Comparison of ENCODE assay signal across 8 cellular contexts in genomic region chr12:104603545-104603973, GRCh38.
DNase-seq lines count a peak whose midpoint lies in the region; ATAC-seq and TF ChIP-seq lines count a peak whose summit lies in the region.

No MANE protein-coding gene starts in this region.

- H3K9ac ChIP-seq in Loucy (ENCODE audit: low read depth, low read length, poor library complexity, severe bottlenecking), result peak overlapping the region; percentile 47

- no peak overlapping the region for H3K4me3 Mint-ChIP-seq in CD8-positive, alpha-beta T cell
- H3K4me3 Mint-ChIP-seq in chondrocyte (ENCODE audit: unreplicated experiment), result no peak overlapping the region

- H3K9me3 Mint-ChIP-seq in CD8-positive, alpha-beta T cell, result no peaks in the 10 kb centered on the region
- H3K9me3 Mint-ChIP-seq in chondrocyte (ENCODE audit: low read depth), result no peaks in the 10 kb centered on the region

- ATAC-seq in CD8-positive, alpha-beta T cell, result no peak
- ATAC-seq in GM21515 (IDR thresholded peaks at IDR 0.05; ENCODE audit: unreplicated experiment), result no peak

- DNase-seq in CD8-positive, alpha-beta T cell, result no peak
- DNase-seq in chondrocyte (ENCODE audit: low spot score) (no peak), cerebellar nuclear complex (lab: John Stamatoyannopoulos, UW) (no peak), NCI-H1105 (lab: John Stamatoyannopoulos, UW) (no peak), ACHN (no peak)

- no peaks in the 10 kb centered on the region for H3K9me2 ChIP-seq in Loucy (replicated peaks; ENCODE audit: low read depth, low read length)

- H3K27me3 Mint-ChIP-seq in CD8-positive, alpha-beta T cell (ENCODE audit: low read depth), result no peaks in the 10 kb centered on the region
- H3K27me3 Mint-ChIP-seq in chondrocyte (ENCODE audit: low read depth), result no peaks in the 10 kb centered on the region

- no peak overlapping the region for H3K4me3 ChIP-seq in CD8-positive, alpha-beta T cell (ENCODE audit: low read depth, low read length)
- H3K4me3 ChIP-seq in Loucy (ENCODE audit: low read length, poor library complexity, severe bottlenecking) (peak overlapping the region; percentile 36), neutrophil (ENCODE audit: low read depth in 1 of 2, low read length in 1 of 2) (no peak overlapping the region)

- peaks cover 24% of the 10 kb centered on the region for H3K36me3 Mint-ChIP-seq in CD8-positive, alpha-beta T cell
- no peaks in the 10 kb centered on the region for H3K36me3 Mint-ChIP-seq in chondrocyte (ENCODE audit: low read depth)

- POLR2A ChIA-PET in CD8-positive, alpha-beta T cell (lab: Charles Lee), result no interaction called here

- in situ Hi-C loops in ACHN (cut with HindIII; ENCODE audit: low pct_ligation_motif_present, low pct_unique_long_range_greater_than_20kb, low sequenced_read_pairs), result loop anchor here (25.0 kb wide), 1 partner anchor 166 kb away; no protein-coding TSS in a partner anchor

- H3K4me2 ChIP-seq in Loucy (ENCODE audit: low read depth, low read length, poor library complexity, severe bottlenecking), result peak overlapping the region; percentile 53

- H3F3A ChIP-seq in Loucy (ENCODE audit: low read depth), result peaks cover 15% of the 10 kb centered on the region

- TF ChIP-seq CTCF in CD8-positive, alpha-beta T cell (IDR thresholded peaks at IDR 0.05), result no peak
- TF ChIP-seq CTCF in Loucy (conservative IDR thresholded peaks at IDR 0.05; ENCODE audit: low read length) (no peak), chondrocyte (IDR thresholded peaks at IDR 0.05) (no peak), neutrophil (IDR thresholded peaks at IDR 0.05) (no peak)

- peaks cover 92% of the 10 kb centered on the region for H4K20me1 ChIP-seq in Loucy (ENCODE audit: insufficient read depth, low read length, poor library complexity, severe bottlenecking)

- H3K4me1 Mint-ChIP-seq in CD8-positive, alpha-beta T cell (ENCODE audit: low read depth), result peaks cover 52% of the 10 kb centered on the region
- H3K4me1 Mint-ChIP-seq in chondrocyte (ENCODE audit: low read depth), result peaks cover 51% of the 10 kb centered on the region

- H3K36me3 ChIP-seq in CD8-positive, alpha-beta T cell (ENCODE audit: insufficient read depth, low read length), result no peaks in the 10 kb centered on the region
- H3K36me3 ChIP-seq in Loucy (ENCODE audit: insufficient read depth, low read length) (peaks cover 76% of the 10 kb centered on the region), neutrophil (peaks cover 17% of the 10 kb centered on the region)

- H3K27ac ChIP-seq in CD8-positive, alpha-beta T cell (ENCODE audit: low read depth, low read length), result no peak overlapping the region
- H3K27ac ChIP-seq in neutrophil, result peak overlapping the region; percentile 83

- no peaks in the 10 kb centered on the region for H3K9me3 ChIP-seq in CD8-positive, alpha-beta T cell (ENCODE audit: low read length)
- H3K9me3 ChIP-seq in Loucy (ENCODE audit: insufficient read depth, low read depth, low read length), result no peaks in the 10 kb centered on the region
- H3K9me3 ChIP-seq in neutrophil, result no peaks in the 10 kb centered on the region

- CTCF ChIA-PET in CD8-positive, alpha-beta T cell (lab: Charles Lee), result interaction anchor here (1.2 to 1.4 kb wide), 2 partner anchors 132 to 222 kb away, joined by 3 to 7 read pairs; no protein-coding TSS in a partner anchor

- peaks cover 99% of the 10 kb centered on the region for H3K79me2 ChIP-seq in Loucy (ENCODE audit: insufficient read depth, low read length)

- no peaks in the 10 kb centered on the region for H3K4me1 ChIP-seq in CD8-positive, alpha-beta T cell (ENCODE audit: insufficient read depth, low read length)
- H3K4me1 ChIP-seq in Loucy (ENCODE audit: insufficient read depth, low read length, poor library complexity, severe bottlenecking) (peaks cover 72% of the 10 kb centered on the region), neutrophil (ENCODE audit: control insufficient read depth in 1 of 2, insufficient read depth in 1 of 2, low read depth in 1 of 2, low read length in 1 of 2) (peaks cover 30 to 51% of the 10 kb centered on the region in 2 experiments)

- no peaks in the 10 kb centered on the region for H3K27me3 ChIP-seq in CD8-positive, alpha-beta T cell (ENCODE audit: insufficient read depth, low read length)
- H3K27me3 ChIP-seq in Loucy (ENCODE audit: insufficient read depth, low read length, poor library complexity, severe bottlenecking) (no peaks in the 10 kb centered on the region), neutrophil (no peaks in the 10 kb centered on the region)

- H3K27ac Mint-ChIP-seq in CD8-positive, alpha-beta T cell, result peak overlapping the region; percentile 80
- peak overlapping the region; percentile 66 for H3K27ac Mint-ChIP-seq in chondrocyte (ENCODE audit: unreplicated experiment)

- no peak overlapping the region for H2AFZ ChIP-seq in Loucy (ENCODE audit: low read length)

- intact Hi-C loops in CD8-positive, alpha-beta T cell (cut with DNase I, micrococcal nuclease), result no loop called here
